ENCODE assay signal across 8 cellular contexts in the genomic region with DNA sequence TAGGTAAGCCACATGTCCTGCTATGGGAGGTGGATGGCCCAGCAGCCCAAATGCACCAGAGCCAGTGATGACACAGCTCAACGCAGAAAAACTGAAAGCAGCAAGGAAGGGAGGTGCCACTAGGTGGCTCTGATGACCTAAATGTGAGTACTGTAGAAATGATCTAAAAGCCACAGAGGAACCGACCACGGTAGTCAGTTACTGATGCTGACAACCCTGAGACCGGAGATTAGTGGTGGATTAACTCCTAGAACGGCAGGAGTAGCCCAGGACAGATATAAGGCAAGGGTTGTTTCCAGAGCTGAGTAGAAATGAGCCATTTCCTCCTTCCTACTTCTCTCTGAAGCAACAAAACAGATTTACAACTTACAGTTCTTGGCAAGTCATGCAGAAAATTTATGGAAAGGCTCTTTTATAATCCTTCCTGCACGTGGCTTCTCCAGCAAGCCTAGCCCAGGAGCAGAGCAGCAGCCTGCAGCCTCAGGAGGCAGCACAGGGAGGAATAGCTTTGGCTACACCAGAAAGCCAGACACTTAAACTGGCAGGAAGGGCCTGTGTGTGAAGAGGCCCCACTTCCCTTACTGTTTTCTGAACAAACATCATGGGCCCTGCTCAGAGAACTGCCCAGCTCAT. TPM values are rescaled to one million over a fixed set of nuclear protein-coding genes. Genes with fewer than 3 reads are reported as not detected.
DNase-seq lines count a peak whose midpoint lies in the region; ATAC-seq and TF ChIP-seq lines count a peak whose summit lies in the region.

No MANE protein-coding gene starts in this region.

- H3K9ac ChIP-seq in neuronal stem cell (ENCODE audit: low read depth, low read length, poor library complexity), result no peak overlapping the region

- no peak overlapping the region for H3K14ac ChIP-seq in neuronal stem cell (ENCODE audit: low read length)

- H2BK15ac ChIP-seq in neuronal stem cell (ENCODE audit: low read length), result no peak overlapping the region

- H3K4me3 ChIP-seq in fibroblast of villous mesenchyme (ENCODE audit: low read depth, low read length) (no peak overlapping the region), neuronal stem cell (ENCODE audit: low read length in 2 of 2) (peak overlapping the region in 1 of 2 donors; percentile 2), suprapubic skin (no peak overlapping the region)

- H3K79me1 ChIP-seq in neuronal stem cell (ENCODE audit: low read depth, low read length), result no peaks in the 10 kb centered on the region

- no peak overlapping the region for H2BK120ac ChIP-seq in neuronal stem cell (ENCODE audit: low read depth, low read length)

- peak overlapping the region; percentile 23 for H3K4me2 ChIP-seq in neuronal stem cell (ENCODE audit: insufficient read depth, low read length, poor library complexity, severe bottlenecking)

- H3K23ac ChIP-seq in neuronal stem cell (ENCODE audit: low read depth, low read length, poor library complexity), result no peak overlapping the region

- no peak overlapping the region for H2AK5ac ChIP-seq in neuronal stem cell (ENCODE audit: low read depth, low read length)

- H3K9me3 ChIP-seq in neuronal stem cell (replicated peaks in 1 of 2; ENCODE audit: control insufficient read depth in 2 of 2, insufficient read depth in 1 of 2, low read depth in 1 of 2, low read length in 2 of 2) (no peaks in the 10 kb centered on the region), suprapubic skin (no peaks in the 10 kb centered on the region)

- H3K36me3 ChIP-seq in neuronal stem cell (replicated peaks in 1 of 2; ENCODE audit: control insufficient read depth in 2 of 2, insufficient read depth in 2 of 2, low read length in 2 of 2) (peaks cover 14 to 73% of the 10 kb centered on the region in 2 donors), suprapubic skin (peaks cover 62% of the 10 kb centered on the region)

- H2BK12ac ChIP-seq in neuronal stem cell (ENCODE audit: low read length), result no peak overlapping the region

- WGBS in neuronal stem cell (ENCODE audit: extremely low coverage in 2 of 2, insufficient read length in 2 of 2, insufficient replicate concordance in 1 of 2), 2 donors, result no CpG with 5 or more reads among the region's 6 CpGs
- WGBS in suprapubic skin, result 0% methylated on average over 6 of the region's 6 CpGs

- no peak overlapping the region for H4K8ac ChIP-seq in neuronal stem cell (ENCODE audit: low read depth, low read length)

- no peaks in the 10 kb centered on the region for H3K27me3 ChIP-seq in neuronal stem cell (ENCODE audit: control insufficient read depth in 3 of 3, insufficient read depth in 3 of 3, low read depth in 1 of 3, low read length in 3 of 3)
- H3K27me3 ChIP-seq in suprapubic skin, result no peaks in the 10 kb centered on the region

- TF ChIP-seq POLR2A in suprapubic skin (IDR thresholded peaks at IDR 0.05), result no peak

- DNase-seq in CD1c-positive myeloid dendritic cell (ENCODE audit: extremely low spot score), result peak; percentile 77
- peak; percentile 83 for DNase-seq in LHCN-M2 (ENCODE audit: low read depth)
- DNase-seq in RPMI8226, result peak; percentile 88
- peak; percentile 89 for DNase-seq in activated effector memory CD4-positive, alpha-beta T cell treated with anti-CD3 and anti-CD28 coated beads, Interleukin-2, amount 50 U/mL, for 16 hours
- DNase-seq in fibroblast of villous mesenchyme (ENCODE audit: low read depth), result peak; percentile 97
- peak; percentile 68 for DNase-seq in neuronal stem cell (ENCODE audit: low spot score)
- peak in 1 of 2 donors; percentile 68 for DNase-seq in suprapubic skin (ENCODE audit: low spot score in 2 of 2)

- peak overlapping the region; percentile 15 for H3K27ac ChIP-seq in neuronal stem cell (replicated peaks; ENCODE audit: low read length)
- H3K27ac ChIP-seq in suprapubic skin, result peak overlapping the region; percentile 62

- TF ChIP-seq CTCF in fibroblast of villous mesenchyme (IDR thresholded peaks at IDR 0.05; ENCODE audit: insufficient read depth, low read depth, low read length) (peak; percentile 85), suprapubic skin (IDR thresholded peaks at IDR 0.05) (peak; percentile 28 to 61)

- peak; percentile 81 for ATAC-seq in GM19463 (IDR thresholded peaks at IDR 0.05; ENCODE audit: unreplicated experiment)

- H3K18ac ChIP-seq in neuronal stem cell (ENCODE audit: low read length), result no peak overlapping the region

- no peak overlapping the region for H3K4ac ChIP-seq in neuronal stem cell (ENCODE audit: low read length)

- no peak overlapping the region for H2BK5ac ChIP-seq in neuronal stem cell (ENCODE audit: low read length)

- H3K4me1 ChIP-seq in neuronal stem cell (ENCODE audit: control insufficient read depth in 2 of 2, insufficient read depth in 1 of 2, low read depth in 1 of 2, low read length in 2 of 2) (peaks cover 12 to 20% of the 10 kb centered on the region in 2 donors), suprapubic skin (peaks cover 15% of the 10 kb centered on the region)

- TF ChIP-seq EP300 in suprapubic skin (IDR thresholded peaks at IDR 0.05), result no peak

- no peak overlapping the region for H4K91ac ChIP-seq in neuronal stem cell (ENCODE audit: low read depth, low read length, poor library complexity)

- H2AFZ ChIP-seq in neuronal stem cell (ENCODE audit: low read length), result peak overlapping the region; percentile 64

RNA-seq across cellular contexts. Expression of a gene that starts 13.1 kb away (rescaled TPM):
- total RNA-seq in LHCN-M2 (2014; rRNA removed) (0.23 TPM in 1 of 2 replicates, not detected in the other), fibroblast of villous mesenchyme (1.3 and 2.3 TPM in 2 replicates), suprapubic skin (1 to 10 TPM in 3 of 4 donors, not detected in 1; 1.5 to 2.2 (median 1.5) TPM)
- 0.17 TPM for polyA plus RNA-seq in LHCN-M2 (2012)
- 0.29 TPM for polyA plus RNA-seq in neuronal stem cell (2013, experiment 1 of 2)
- polyA plus RNA-seq in neuronal stem cell (2013, experiment 2 of 2), result 0.43 TPM
